8 cellular contexts compared by ENCODE assay signal in genomic region chr1:32964461-32965250, GRCh38. TPM values are rescaled to one million over a fixed set of nuclear protein-coding genes. Genes with fewer than 3 reads are reported as not detected.
DNase-seq lines count a peak whose midpoint lies in the region; ATAC-seq and TF ChIP-seq lines count a peak whose summit lies in the region.

A gene with protein sequence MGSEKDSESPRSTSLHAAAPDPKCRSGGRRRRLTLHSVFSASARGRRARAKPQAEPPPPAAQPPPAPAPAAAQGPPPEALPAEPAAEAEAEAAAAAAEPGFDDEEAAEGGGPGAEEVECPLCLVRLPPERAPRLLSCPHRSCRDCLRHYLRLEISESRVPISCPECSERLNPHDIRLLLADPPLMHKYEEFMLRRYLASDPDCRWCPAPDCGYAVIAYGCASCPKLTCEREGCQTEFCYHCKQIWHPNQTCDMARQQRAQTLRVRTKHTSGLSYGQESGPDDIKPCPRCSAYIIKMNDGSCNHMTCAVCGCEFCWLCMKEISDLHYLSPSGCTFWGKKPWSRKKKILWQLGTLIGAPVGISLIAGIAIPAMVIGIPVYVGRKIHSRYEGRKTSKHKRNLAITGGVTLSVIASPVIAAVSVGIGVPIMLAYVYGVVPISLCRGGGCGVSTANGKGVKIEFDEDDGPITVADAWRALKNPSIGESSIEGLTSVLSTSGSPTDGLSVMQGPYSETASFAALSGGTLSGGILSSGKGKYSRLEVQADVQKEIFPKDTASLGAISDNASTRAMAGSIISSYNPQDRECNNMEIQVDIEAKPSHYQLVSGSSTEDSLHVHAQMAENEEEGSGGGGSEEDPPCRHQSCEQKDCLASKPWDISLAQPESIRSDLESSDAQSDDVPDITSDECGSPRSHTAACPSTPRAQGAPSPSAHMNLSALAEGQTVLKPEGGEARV (minus strand): TSS chr1:32964809. CDS start chr1:32964685, 124 bp downstream.

- H3K27me3 ChIP-seq in mesenchymal stem cell (ENCODE audit: control insufficient read depth in 1 of 2, insufficient read depth in 1 of 2, low read length in 2 of 2) = peaks cover 0 to 16% of the 10 kb centered on the region in 2 experiments

- peak within 1 kb of the TSS; percentile 57 for H4K8ac ChIP-seq in mesenchymal stem cell (ENCODE audit: low read length)

- no peak within 1 kb of the TSS for H2BK5ac ChIP-seq in mesenchymal stem cell (ENCODE audit: low read depth, low read length, poor library complexity, severe bottlenecking)

- H2AFZ ChIP-seq in mesenchymal stem cell (ENCODE audit: low read depth, low read length) = peak within 1 kb of the TSS; percentile 83

- H3K14ac ChIP-seq in mesenchymal stem cell (ENCODE audit: low read length in 2 of 2) = peak within 1 kb of the TSS in 1 of 2 experiments; percentile 100

- 1% methylated on average over 62 of the region's 83 CpGs for WGBS in mesenchymal stem cell

- H3K36me3 Mint-ChIP-seq in effector memory CD8-positive, alpha-beta T cell (ENCODE audit: insufficient read depth) = peaks cover 28% of the 10 kb centered on the region

- H3K4me2 ChIP-seq in mesenchymal stem cell (ENCODE audit: low read length, poor library complexity, severe bottlenecking) = peak within 1 kb of the TSS; percentile 99

- no peak within 1 kb of the TSS for H2BK15ac ChIP-seq in mesenchymal stem cell (ENCODE audit: low read depth, poor library complexity, severe bottlenecking)

- peaks cover 0 to 6% of the 10 kb centered on the region in 2 donors for H3K27me3 Mint-ChIP-seq in effector memory CD8-positive, alpha-beta T cell

- peak within 1 kb of the TSS in 1 of 2 experiments; percentile 42 for H2BK12ac ChIP-seq in mesenchymal stem cell (ENCODE audit: low read length in 2 of 2)

- DNase-seq in CMK (ENCODE audit: low read depth) = peak; percentile 81
- peak; percentile 99 for DNase-seq in GM20000 (ENCODE audit: low spot score)
- DNase-seq in HT1080 (ENCODE audit: low read depth) = peak; percentile 95
- DNase-seq in NOMO-1 treated with DMSO at 0.1 percent for 48 hours (lab: John Stamatoyannopoulos, UW; ENCODE audit: unreplicated experiment) = peak; percentile 96
- peak; percentile 89 to 90 for DNase-seq in activated CD8-positive, alpha-beta memory T cell treated with anti-CD3 and anti-CD28 coated beads for 4 hours (ENCODE audit: low read depth in 2 of 2)
- DNase-seq in effector memory CD8-positive, alpha-beta T cell = peak; percentile 90 to 93 (median 92)
- peak; percentile 91 for DNase-seq in mesenchymal stem cell
- DNase-seq in stimulated activated CD8-positive, alpha-beta memory T cell treated with anti-CD3 and anti-CD28 coated beads, Interleukin-12 subunit alpha, Interleukin-12 subunit beta, amount 100 ng/mL, for 4 hours (ENCODE audit: low read depth) = peak; percentile 92

- no peak for TF ChIP-seq CTCF in GM20000 (IDR thresholded peaks at IDR 0.05; ENCODE audit: extremely low read depth, missing control alignments)

- no peak within 1 kb of the TSS for H2AK5ac ChIP-seq in mesenchymal stem cell (ENCODE audit: low read length, severe bottlenecking)

- ATAC-seq in effector memory CD8-positive, alpha-beta T cell (replicated peaks) = peak; percentile 86

- peaks cover 27 to 30% of the 10 kb centered on the region in 2 donors for H3K4me1 Mint-ChIP-seq in effector memory CD8-positive, alpha-beta T cell (ENCODE audit: low read depth in 2 of 2)

- H3K18ac ChIP-seq in mesenchymal stem cell (ENCODE audit: low read depth in 1 of 2, low read length in 2 of 2) = peak within 1 kb of the TSS; percentile 87 to 92

- H3K4ac ChIP-seq in mesenchymal stem cell (ENCODE audit: low read depth in 1 of 2, low read length in 2 of 2) = peak within 1 kb of the TSS; percentile 84 to 89

- H2BK120ac ChIP-seq in mesenchymal stem cell (ENCODE audit: low read depth, low read length) = peak within 1 kb of the TSS; percentile 75

- H4K91ac ChIP-seq in mesenchymal stem cell (ENCODE audit: low read length) = peak within 1 kb of the TSS; percentile 62

- peaks cover 0 to 3% of the 10 kb centered on the region in 2 experiments for H3K36me3 ChIP-seq in mesenchymal stem cell (ENCODE audit: control insufficient read depth in 1 of 2, insufficient read depth in 2 of 2, low read depth in 1 of 2, low read length in 2 of 2)

- peak within 1 kb of the TSS in 1 of 2 experiments; percentile 96 for H3K23ac ChIP-seq in mesenchymal stem cell (ENCODE audit: low read length in 2 of 2)

- no peak within 1 kb of the TSS for H3K27ac ChIP-seq in mesenchymal stem cell (ENCODE audit: low read length, poor library complexity, severe bottlenecking)

- peaks cover 15% of the 10 kb centered on the region for H3K79me1 ChIP-seq in mesenchymal stem cell (replicated peaks; ENCODE audit: low read length, poor library complexity, severe bottlenecking)

- peak within 1 kb of the TSS; percentile 86 to 87 for H3K27ac Mint-ChIP-seq in effector memory CD8-positive, alpha-beta T cell

- peak within 1 kb of the TSS; percentile 86 for H3K9ac ChIP-seq in mesenchymal stem cell (ENCODE audit: low read length)

- peaks cover 14% of the 10 kb centered on the region for H3K4me1 ChIP-seq in mesenchymal stem cell (ENCODE audit: control insufficient read depth, insufficient read depth, low read depth, low read length)

- H3K4me3 Mint-ChIP-seq in effector memory CD8-positive, alpha-beta T cell = peak within 1 kb of the TSS; percentile 81 to 89

- no peaks in the 10 kb centered on the region for H3K9me3 Mint-ChIP-seq in effector memory CD8-positive, alpha-beta T cell

- peak within 1 kb of the TSS; percentile 85 for H3K4me3 ChIP-seq in mesenchymal stem cell (ENCODE audit: insufficient read depth in 1 of 2, low read depth in 1 of 2, low read length in 2 of 2)

- H3K9me3 ChIP-seq in mesenchymal stem cell (ENCODE audit: control insufficient read depth, low read length) = no peaks in the 10 kb centered on the region

RNA-seq across cellular contexts. Expression of the gene that starts here (rescaled TPM):
- 21.2 and 27.0 TPM in 2 replicates for total RNA-seq in HT1080 (2014; rRNA removed; shearing (Covaris generic))
- 34.2 and 37.3 TPM in 2 replicates for polyA plus RNA-seq in HT1080 (2015; cell fraction: cytosol; rRNA removed)
- 17.9 and 22.5 TPM in 2 replicates for polyA plus RNA-seq in HT1080 (2015; cell fraction: nucleus; rRNA removed)
- 6.5 TPM for polyA plus RNA-seq in mesenchymal stem cell (2013, experiment 1 of 2)
- 6.1 TPM for polyA plus RNA-seq in mesenchymal stem cell (2013, experiment 2 of 2)
